ENCODE assay signal across 19 cellular contexts in genomic region chr2:69948032-69948962, GRCh38. TPM values are rescaled to one million over a fixed set of nuclear protein-coding genes. Genes with fewer than 3 reads are reported as not detected.
DNase-seq lines count a peak whose midpoint lies in the region; ATAC-seq, FAIRE-seq and TF ChIP-seq lines count a peak whose summit lies in the region.
"Had no signal": no experiment of that assay in that cellular context is flagged by ENCODE, and none has a peak within 500 bp of the region (broad histone marks: within the 10 kb centered on the region; RNA-seq: fewer than 3 reads in every experiment).

No MANE protein-coding gene starts in this region.

- H3K9me3 ChIP-seq in HepG2 (ENCODE audit: low read length) (no peaks in the 10 kb centered on the region), upper lobe of left lung (no peaks in the 10 kb centered on the region)

- H2AFZ ChIP-seq in HepG2 (ENCODE audit: low read length), result peak overlapping the region; percentile 35

- H3K27ac Mint-ChIP-seq in activated CD8-positive, alpha-beta memory T cell treated with anti-CD3 and anti-CD28 coated beads, Interleukin-2, amount 10 ng/mL, durations not matched to agents 7 days and 5 days, result no peak overlapping the region
- H3K27ac Mint-ChIP-seq in activated naive CD8-positive, alpha-beta T cell treated with anti-CD3 and anti-CD28 coated beads, Interleukin-2, amount 50 U/mL, for 24 hours, result no peak overlapping the region
- H3K27ac Mint-ChIP-seq: stimulated activated naive CD8-positive, alpha-beta T cell treated with anti-CD3 and anti-CD28 coated beads, Interleukin-15, amount 100 ng/mL, for 72 hours had no signal

- 12% methylated on average over 33 of the region's 35 CpGs for WGBS in HepG2 (ENCODE audit: low lambda C conversion rate)
- 68 to 80% methylated on average over 22 to 34 of the region's 35 CpGs for WGBS in upper lobe of left lung, 2 donors

- H3K4me2 ChIP-seq in HepG2 (ENCODE audit: low read depth, low read length), result peak overlapping the region; percentile 99

- H3K4me1 ChIP-seq in HepG2 (ENCODE audit: insufficient read depth, low read length) (peaks cover 56% of the 10 kb centered on the region), upper lobe of left lung (peaks cover 7 to 25% (median 13%) of the 10 kb centered on the region in 4 donors)

- peak overlapping the region; percentile 48 for H3K9ac ChIP-seq in HepG2 (ENCODE audit: insufficient read depth, low read depth, low read length)

- no peaks in the 10 kb centered on the region for H3K79me2 ChIP-seq in HepG2 (ENCODE audit: insufficient read depth, low read length)

- intact Hi-C loops in HepG2 (cut with micrococcal nuclease; ENCODE audit: unreplicated experiment), result no loop called here

- no peaks in the 10 kb centered on the region for H4K20me1 ChIP-seq in HepG2 (ENCODE audit: insufficient read depth, low read length)

- H3K27me3 ChIP-seq in brain microvascular endothelial cell (replicated peaks), result no peaks in the 10 kb centered on the region
- no peaks in the 10 kb centered on the region for H3K27me3 ChIP-seq in HepG2 (ENCODE audit: control insufficient read depth in 1 of 2, insufficient read depth in 2 of 2, low read length in 2 of 2)
- no peaks in the 10 kb centered on the region for H3K27me3 ChIP-seq in upper lobe of left lung

- no peak for ATAC-seq in activated CD8-positive, alpha-beta memory T cell treated with anti-CD3 and anti-CD28 coated beads, Interleukin-2, amount 10 ng/mL, durations not matched to agents 7 days and 5 days
- peak; percentile 78 for ATAC-seq in HepG2
- no peak for ATAC-seq in upper lobe of left lung (ENCODE audit: low FRiP score in 2 of 2)
- no peak for ATAC-seq in activated naive CD8-positive, alpha-beta T cell treated with anti-CD3 and anti-CD28 coated beads, Interleukin-2, amount 50 U/mL, for 24 hours
- no peak for ATAC-seq in HG03520 (IDR thresholded peaks at IDR 0.05; ENCODE audit: unreplicated experiment)
- ATAC-seq: activated CD4-positive, alpha-beta T cell treated with anti-CD3 and anti-CD28 coated beads for 36 hours; naive thymus-derived CD4-positive, alpha-beta T cell; stimulated activated naive CD8-positive, alpha-beta T cell treated with anti-CD3 and anti-CD28 coated beads, Interleukin-15, amount 100 ng/mL, for 72 hours had no signal

- in situ Hi-C loops in brain microvascular endothelial cell (cut with HindIII; ENCODE audit: low pct_ligation_motif_present, low sequenced_read_pairs) (loop anchor here (25.0 kb wide), 1 partner anchor 139 kb away; the partner anchor contains the start of gene PCBP1), HepG2 (cut with HindIII; ENCODE audit: extremely low pct_ligation_motif_present, low pct_unique_long_range_greater_than_20kb) (no loop called here)

- FAIRE-seq in HepG2 (lab: Jason Lieb, UNC), result no peak
- FAIRE-seq: A204.1, H54 had no signal

- no peaks in the 10 kb centered on the region for H3K9me3 Mint-ChIP-seq in activated CD8-positive, alpha-beta memory T cell treated with anti-CD3 and anti-CD28 coated beads, Interleukin-2, amount 10 ng/mL, durations not matched to agents 7 days and 5 days (ENCODE audit: low read depth)
- H3K9me3 Mint-ChIP-seq in activated naive CD8-positive, alpha-beta T cell treated with anti-CD3 and anti-CD28 coated beads, Interleukin-2, amount 50 U/mL, for 24 hours, result no peaks in the 10 kb centered on the region
- H3K9me3 Mint-ChIP-seq: naive thymus-derived CD4-positive, alpha-beta T cell; stimulated activated naive CD8-positive, alpha-beta T cell treated with anti-CD3 and anti-CD28 coated beads, Interleukin-15, amount 100 ng/mL, for 72 hours had no signal

- no peak for TF ChIP-seq CTCF in brain microvascular endothelial cell (IDR thresholded peaks at IDR 0.05; ENCODE audit: low read depth, low read length, missing control alignments)
- no peak; the same call in 1 of the 2 replicates for TF ChIP-seq CTCF in HepG2 (CRISPR knock-in tag; IDR thresholded peaks at IDR 0.05)
- TF ChIP-seq CTCF in upper lobe of left lung (IDR thresholded peaks at IDR 0.05), result no peak

- H3K27me3 Mint-ChIP-seq in activated CD8-positive, alpha-beta memory T cell treated with anti-CD3 and anti-CD28 coated beads, Interleukin-2, amount 10 ng/mL, durations not matched to agents 7 days and 5 days, result no peaks in the 10 kb centered on the region
- peaks cover 2% of the 10 kb centered on the region for H3K27me3 Mint-ChIP-seq in activated naive CD8-positive, alpha-beta T cell treated with anti-CD3 and anti-CD28 coated beads, Interleukin-2, amount 50 U/mL, for 24 hours
- H3K27me3 Mint-ChIP-seq: activated CD4-positive, alpha-beta T cell treated with anti-CD3 and anti-CD28 coated beads for 36 hours had no signal

- POLR2A ChIA-PET in HepG2 (lab: Yijun Ruan, JAX), result interaction anchor here (1.0 to 5.1 kb wide), 5 partner anchors 10 to 104 kb away, joined by 3 to 77 read pairs (median 4); partner anchors contain the start of gene MXD1

- H3K36me3 ChIP-seq in brain microvascular endothelial cell (replicated peaks) (peaks cover 3% of the 10 kb centered on the region), HepG2 (replicated peaks in 1 of 2; ENCODE audit: control insufficient read depth in 1 of 2, insufficient read depth in 2 of 2, low read length in 2 of 2) (no peaks in the 10 kb centered on the region; a peak in 1 of 5 replicates), upper lobe of left lung (peaks cover 0 to 3% (median under 1%) of the 10 kb centered on the region in 4 donors)

- CTCF ChIA-PET in activated CD8-positive, alpha-beta memory T cell treated with anti-CD3 and anti-CD28 coated beads, Interleukin-2, amount 10 ng/mL, durations not matched to agents 7 days and 5 days (lab: Charles Lee), result interaction anchor here (1.2 kb wide), 1 partner anchor 195 kb away, joined by 3 read pairs; no protein-coding TSS in a partner anchor
- CTCF ChIA-PET in HepG2 (lab: Yijun Ruan, JAX; ENCODE audit: low intra/inter-chr PET ratio, low total read pairs), result no interaction called here

- DNase-seq in activated CD8-positive, alpha-beta memory T cell treated with anti-CD3 and anti-CD28 coated beads, Interleukin-2, amount 10 ng/mL, durations not matched to agents 7 days and 5 days, result peak; percentile 35
- no peak for DNase-seq in activated CD8-positive, alpha-beta memory T cell treated with anti-CD3 and anti-CD28 coated beads, Interleukin-2, amount 50 U/mL, for 4 hours
- no peak for DNase-seq in brain microvascular endothelial cell
- no peak for DNase-seq in HepG2 (ENCODE audit: low spot score)
- DNase-seq in upper lobe of left lung, result peak in 1 of 2 donors; percentile 73
- no peak for DNase-seq in activated naive CD8-positive, alpha-beta T cell treated with anti-CD3 and anti-CD28 coated beads, Interleukin-2, amount 50 U/mL, for 24 hours
- DNase-seq in NCI-H1105 treated with DMSO at 0.1 percent for 48 hours (lab: John Stamatoyannopoulos, UW), result no peak
- DNase-seq: activated CD4-positive, alpha-beta T cell treated with anti-CD3 and anti-CD28 coated beads for 36 hours; Calu3; Kasumi-1; naive thymus-derived CD4-positive, alpha-beta T cell; NCI-H1694; NCI-H510A; stimulated activated naive CD8-positive, alpha-beta T cell treated with anti-CD3 and anti-CD28 coated beads, Interleukin-15, amount 100 ng/mL, for 72 hours; T-helper 1 cell had no signal

- TF ChIP-seq RAD21 in HepG2 (CRISPR knock-in tag; IDR thresholded peaks at IDR 0.05), result no peak

- H3K27ac ChIP-seq in brain microvascular endothelial cell (no peak overlapping the region), HepG2 (ENCODE audit: extremely low read length, insufficient read depth, low read length) (no peak overlapping the region), upper lobe of left lung (peak overlapping the region; percentile 73 to 83 (median 77))

- no peak overlapping the region for H3K4me3 Mint-ChIP-seq in activated CD8-positive, alpha-beta memory T cell treated with anti-CD3 and anti-CD28 coated beads, Interleukin-2, amount 10 ng/mL, durations not matched to agents 7 days and 5 days
- no peak overlapping the region for H3K4me3 Mint-ChIP-seq in activated naive CD8-positive, alpha-beta T cell treated with anti-CD3 and anti-CD28 coated beads, Interleukin-2, amount 50 U/mL, for 24 hours
- H3K4me3 Mint-ChIP-seq: activated CD4-positive, alpha-beta T cell treated with anti-CD3 and anti-CD28 coated beads for 36 hours; stimulated activated naive CD8-positive, alpha-beta T cell treated with anti-CD3 and anti-CD28 coated beads, Interleukin-15, amount 100 ng/mL, for 72 hours had no signal

- H3K4me1 Mint-ChIP-seq in activated CD8-positive, alpha-beta memory T cell treated with anti-CD3 and anti-CD28 coated beads, Interleukin-2, amount 10 ng/mL, durations not matched to agents 7 days and 5 days, result peaks cover 39% of the 10 kb centered on the region
- peaks cover 34% of the 10 kb centered on the region for H3K4me1 Mint-ChIP-seq in activated naive CD8-positive, alpha-beta T cell treated with anti-CD3 and anti-CD28 coated beads, Interleukin-2, amount 50 U/mL, for 24 hours

- TF ChIP-seq EP300 in HepG2 (IDR thresholded peaks at IDR 0.05; ENCODE audit: low read depth in 2 of 2, low read length in 2 of 2) (no peak), HepG2 (CRISPR knock-in tag; IDR thresholded peaks at IDR 0.05; ENCODE audit: borderline replicate concordance) (no peak), upper lobe of left lung (IDR thresholded peaks at IDR 0.05) (no peak)

- H3K4me3 ChIP-seq in brain microvascular endothelial cell (ENCODE audit: low read depth, low read length) (peak overlapping the region; percentile 15), HepG2 (replicated peaks in 1 of 3; ENCODE audit: insufficient read depth in 1 of 3, low read depth in 2 of 3, low read length in 3 of 3) (peak overlapping the region; percentile 38 to 75 (median 67)), upper lobe of left lung (peak overlapping the region in 1 of 4 donors; percentile 9)
- H3K4me3 ChIP-seq: skin epidermis had no signal

- no peak for TF ChIP-seq POLR2A in HepG2 (IDR thresholded peaks at IDR 0.05; ENCODE audit: insufficient read depth in 1 of 2, low read depth in 2 of 2, low read length in 2 of 2)
- TF ChIP-seq POLR2A in upper lobe of left lung (IDR thresholded peaks at IDR 0.05), result no peak

- peaks cover 5% of the 10 kb centered on the region for H3K36me3 Mint-ChIP-seq in activated CD8-positive, alpha-beta memory T cell treated with anti-CD3 and anti-CD28 coated beads, Interleukin-2, amount 10 ng/mL, durations not matched to agents 7 days and 5 days
- H3K36me3 Mint-ChIP-seq in activated naive CD8-positive, alpha-beta T cell treated with anti-CD3 and anti-CD28 coated beads, Interleukin-2, amount 50 U/mL, for 24 hours (ENCODE audit: low read depth), result no peaks in the 10 kb centered on the region

- no TSS peak for BruUV-seq in HepG2 (replicated peaks; lab: Mats Ljungman, UMichigan)

RNA-seq across cellular contexts. Expression of gene ASPRV1, which starts 13.1 kb away (rescaled TPM):
- total RNA-seq in activated CD8-positive, alpha-beta memory T cell treated with anti-CD3 and anti-CD28 coated beads, Interleukin-2, amount 10 ng/mL, durations not matched to agents 7 days and 5 days, result 1 to 10 TPM; 1.3 to 1.8 TPM
- total RNA-seq in HepG2 (2016; rRNA removed; fragmentation: Illumina TruSeq; extraction: Trizol) (0.40 and 0.42 TPM in 2 replicates), upper lobe of left lung (1 to 10 TPM; 1.0 to 2.1 (median 1.4) TPM)
- 0.18 TPM in 1 of 2 replicates, not detected in the other for total RNA-seq in HepG2 (2016; cell fraction: cytosol; rRNA removed; fragmentation: Illumina TruSeq; extraction: Trizol; ENCODE audit: low read depth)
- 0.32 and 0.40 TPM in 2 replicates for total RNA-seq in HepG2 (2016; cell fraction: insoluble cytoplasmic fraction; rRNA removed; fragmentation: Illumina TruSeq; extraction: Trizol)
- total RNA-seq in HepG2 (2016; cell fraction: membrane; rRNA removed; fragmentation: Illumina TruSeq; extraction: Trizol), result 0.28 and 0.34 TPM in 2 replicates
- 0.47 and 0.50 TPM in 2 replicates for total RNA-seq in HepG2 (2016; cell fraction: nucleus; rRNA removed; fragmentation: Illumina TruSeq; extraction: Trizol)
- 0.48 and 0.52 TPM in 2 replicates for polyA plus RNA-seq in HepG2 (2011; rRNA removed)
- 0.38 and 0.47 TPM in 2 replicates for polyA plus RNA-seq in HepG2 (2011; cell fraction: cytosol; rRNA removed)
- polyA plus RNA-seq in HepG2 (2011; cell fraction: nucleus; rRNA removed), result 1.1 and 1.8 TPM in 2 replicates
- 0.42 and 0.52 TPM in 2 replicates for polyA plus RNA-seq in HepG2 (2012)
- polyA plus RNA-seq in HepG2 (2016; cell fraction: cytosol; fragmentation: Illumina TruSeq; extraction: Trizol; ENCODE audit: low read depth), result 0.07 TPM in 1 of 2 replicates, not detected in the other
- polyA plus RNA-seq in HepG2 (2016; cell fraction: insoluble cytoplasmic fraction; fragmentation: Illumina TruSeq; extraction: Trizol; ENCODE audit: low read depth), result 0.32 and 0.34 TPM in 2 replicates
- 0.09 and 0.24 TPM in 2 replicates for polyA plus RNA-seq in HepG2 (2016; cell fraction: membrane; fragmentation: Illumina TruSeq; extraction: Trizol; ENCODE audit: low read depth)
- polyA plus RNA-seq in HepG2 (2016; cell fraction: nucleus; fragmentation: Illumina TruSeq; extraction: Trizol; ENCODE audit: insufficient read depth, low read depth), result 0.92 and 1.1 TPM in 2 replicates
- polyA minus RNA-seq in HepG2 (2011; rRNA and poly(A)+ RNA removed; ENCODE audit: low replicate concordance), result 0.14 and 0.48 TPM in 2 replicates
- 0.26 TPM in 1 of 2 replicates, not detected in the other for polyA minus RNA-seq in HepG2 (2011; cell fraction: cytosol; rRNA and poly(A)+ RNA removed)
- 0.50 and 0.52 TPM in 2 replicates for polyA minus RNA-seq in HepG2 (2011; cell fraction: nucleus; rRNA and poly(A)+ RNA removed)

RNA-seq across cellular contexts. Expression of gene MXD1, which starts 33.4 kb away (rescaled TPM):
- total RNA-seq in activated CD8-positive, alpha-beta memory T cell treated with anti-CD3 and anti-CD28 coated beads, Interleukin-2, amount 10 ng/mL, durations not matched to agents 7 days and 5 days, result 10 to 100 TPM; 19.3 to 22.3 TPM
- total RNA-seq in HepG2 (2016; rRNA removed; fragmentation: Illumina TruSeq; extraction: Trizol) (6.4 and 7.7 TPM in 2 replicates), upper lobe of left lung (10 to 100 TPM; 16.3 to 94.3 (median 33.8) TPM)
- 0.61 and 2.0 TPM in 2 replicates for total RNA-seq in HepG2 (2016; cell fraction: cytosol; rRNA removed; fragmentation: Illumina TruSeq; extraction: Trizol; ENCODE audit: low read depth)
- total RNA-seq in HepG2 (2016; cell fraction: insoluble cytoplasmic fraction; rRNA removed; fragmentation: Illumina TruSeq; extraction: Trizol), result 6.1 and 7.8 TPM in 2 replicates
- 3.1 and 3.6 TPM in 2 replicates for total RNA-seq in HepG2 (2016; cell fraction: membrane; rRNA removed; fragmentation: Illumina TruSeq; extraction: Trizol)
- total RNA-seq in HepG2 (2016; cell fraction: nucleus; rRNA removed; fragmentation: Illumina TruSeq; extraction: Trizol), result 11.9 and 13.4 TPM in 2 replicates
- 12.0 and 14.9 TPM in 2 replicates for polyA plus RNA-seq in HepG2 (2011; rRNA removed)
- polyA plus RNA-seq in HepG2 (2011; cell fraction: cytosol; rRNA removed), result 5.2 and 7.3 TPM in 2 replicates
- 15.4 and 18.9 TPM in 2 replicates for polyA plus RNA-seq in HepG2 (2011; cell fraction: nucleus; rRNA removed)
- polyA plus RNA-seq in HepG2 (2012), result 6.1 and 8.3 TPM in 2 replicates
- polyA plus RNA-seq in HepG2 (2016; cell fraction: cytosol; fragmentation: Illumina TruSeq; extraction: Trizol; ENCODE audit: low read depth), result 0.19 and 0.38 TPM in 2 replicates
- 5.4 and 6.9 TPM in 2 replicates for polyA plus RNA-seq in HepG2 (2016; cell fraction: insoluble cytoplasmic fraction; fragmentation: Illumina TruSeq; extraction: Trizol; ENCODE audit: low read depth)
- 1.2 and 1.5 TPM in 2 replicates for polyA plus RNA-seq in HepG2 (2016; cell fraction: membrane; fragmentation: Illumina TruSeq; extraction: Trizol; ENCODE audit: low read depth)
- polyA plus RNA-seq in HepG2 (2016; cell fraction: nucleus; fragmentation: Illumina TruSeq; extraction: Trizol; ENCODE audit: insufficient read depth, low read depth), result 14.2 and 17.0 TPM in 2 replicates
- 5.8 and 5.9 TPM in 2 replicates for polyA minus RNA-seq in HepG2 (2011; rRNA and poly(A)+ RNA removed; ENCODE audit: low replicate concordance)
- polyA minus RNA-seq in HepG2 (2011; cell fraction: cytosol; rRNA and poly(A)+ RNA removed), result 7.4 and 8.8 TPM in 2 replicates
- 22.0 and 25.4 TPM in 2 replicates for polyA minus RNA-seq in HepG2 (2011; cell fraction: nucleus; rRNA and poly(A)+ RNA removed)

RNA-seq across cellular contexts. Expression of gene SNRNP27, which starts 54.5 kb away (rescaled TPM):
- total RNA-seq in activated CD8-positive, alpha-beta memory T cell treated with anti-CD3 and anti-CD28 coated beads, Interleukin-2, amount 10 ng/mL, durations not matched to agents 7 days and 5 days, result 10 to 100 TPM; 54.6 to 60.0 TPM
- total RNA-seq in HepG2 (2016; rRNA removed; fragmentation: Illumina TruSeq; extraction: Trizol) (54.6 and 80.8 TPM in 2 replicates), upper lobe of left lung (100 to 1,000 TPM in 2 of 6 donors, 10 to 100 TPM in 4; 32.7 to 120 (median 55.0) TPM)
- total RNA-seq in HepG2 (2016; cell fraction: cytosol; rRNA removed; fragmentation: Illumina TruSeq; extraction: Trizol; ENCODE audit: low read depth), result 13.0 and 15.2 TPM in 2 replicates
- 59.4 and 85.2 TPM in 2 replicates for total RNA-seq in HepG2 (2016; cell fraction: insoluble cytoplasmic fraction; rRNA removed; fragmentation: Illumina TruSeq; extraction: Trizol)
- 21.7 and 25.5 TPM in 2 replicates for total RNA-seq in HepG2 (2016; cell fraction: membrane; rRNA removed; fragmentation: Illumina TruSeq; extraction: Trizol)
- total RNA-seq in HepG2 (2016; cell fraction: nucleus; rRNA removed; fragmentation: Illumina TruSeq; extraction: Trizol), result 45.4 and 52.3 TPM in 2 replicates
- 36.4 and 49.8 TPM in 2 replicates for polyA plus RNA-seq in HepG2 (2011; rRNA removed)
- 26.3 and 29.3 TPM in 2 replicates for polyA plus RNA-seq in HepG2 (2011; cell fraction: cytosol; rRNA removed)
- 27.6 and 33.0 TPM in 2 replicates for polyA plus RNA-seq in HepG2 (2011; cell fraction: nucleus; rRNA removed)
- polyA plus RNA-seq in HepG2 (2012), result 40.3 and 60.6 TPM in 2 replicates
- 9.1 and 11.0 TPM in 2 replicates for polyA plus RNA-seq in HepG2 (2016; cell fraction: cytosol; fragmentation: Illumina TruSeq; extraction: Trizol; ENCODE audit: low read depth)
- polyA plus RNA-seq in HepG2 (2016; cell fraction: insoluble cytoplasmic fraction; fragmentation: Illumina TruSeq; extraction: Trizol; ENCODE audit: low read depth), result 115 and 135 TPM in 2 replicates
- polyA plus RNA-seq in HepG2 (2016; cell fraction: membrane; fragmentation: Illumina TruSeq; extraction: Trizol; ENCODE audit: low read depth), result 21.0 and 25.0 TPM in 2 replicates
- polyA plus RNA-seq in HepG2 (2016; cell fraction: nucleus; fragmentation: Illumina TruSeq; extraction: Trizol; ENCODE audit: insufficient read depth, low read depth), result 62.9 and 71.3 TPM in 2 replicates
- 4.8 and 7.2 TPM in 2 replicates for polyA minus RNA-seq in HepG2 (2011; rRNA and poly(A)+ RNA removed; ENCODE audit: low replicate concordance)
- polyA minus RNA-seq in HepG2 (2011; cell fraction: cytosol; rRNA and poly(A)+ RNA removed), result 23.3 and 24.0 TPM in 2 replicates
- polyA minus RNA-seq in HepG2 (2011; cell fraction: nucleus; rRNA and poly(A)+ RNA removed), result 32.4 and 45.5 TPM in 2 replicates

Comparison
In these comparisons a context has a peak if more than half of its experiments do, and no peak if none do; other contexts are left out.
1. H3K27ac ChIP-seq: peak in upper lobe of left lung (4 of 4); none in brain microvascular endothelial cell (single experiment) and HepG2 (single experiment).